In the genomic region with DNA sequence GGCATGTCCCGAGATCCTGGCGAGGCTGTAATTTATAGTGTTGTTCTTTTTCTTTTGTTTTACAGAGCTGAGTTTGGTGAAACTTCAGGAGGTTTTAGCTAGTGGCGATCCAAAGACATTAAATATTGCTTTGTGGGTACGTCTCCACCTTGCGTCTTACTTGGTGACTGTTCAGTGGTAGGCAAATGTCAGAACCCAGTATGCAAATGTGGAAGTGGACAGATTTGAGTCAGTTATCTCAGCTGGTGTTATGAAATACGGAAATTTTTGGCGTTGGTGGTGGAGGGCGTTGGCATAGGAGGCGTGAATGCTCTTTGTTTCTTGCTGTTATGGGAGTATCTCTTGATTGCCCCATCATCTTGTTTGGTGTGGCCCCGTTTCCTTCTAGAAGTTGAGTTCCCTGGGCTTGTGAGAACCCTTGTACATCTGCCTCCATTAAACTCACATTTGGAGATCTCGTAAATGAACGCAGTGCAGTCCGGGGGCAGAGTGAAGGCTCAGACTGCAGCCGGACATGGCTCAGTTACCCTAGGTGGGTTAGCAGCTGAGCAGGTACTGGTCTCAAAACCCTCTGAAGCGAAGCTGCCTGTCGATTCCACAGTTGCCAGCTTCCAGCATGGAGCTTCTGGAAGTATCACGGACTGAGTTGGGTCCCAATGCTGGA, we compare ENCODE assay signal across 9 cellular contexts. TPM values are rescaled to one million over a fixed set of nuclear protein-coding genes. Genes with fewer than 3 reads are reported as not detected.
DNase-seq lines count a peak whose midpoint lies in the region; ATAC-seq and TF ChIP-seq lines count a peak whose summit lies in the region.
"Had no signal": no experiment of that assay in that cellular context is flagged by ENCODE, and none has a peak within 500 bp of the region (broad histone marks: within the 10 kb centered on the region; RNA-seq: fewer than 3 reads in every experiment).

No MANE protein-coding gene starts in this region.

- TF ChIP-seq CTCF in hepatocyte (IDR thresholded peaks at IDR 0.05; ENCODE audit: poor library complexity) = no peak

- H3K4me1 ChIP-seq in hepatocyte (ENCODE audit: insufficient read depth) = peaks cover 19% of the 10 kb centered on the region

- H3K9me3 ChIP-seq in hepatocyte (ENCODE audit: low read depth) = no peaks in the 10 kb centered on the region
- H3K9me3 ChIP-seq: adrenal gland had no signal

- no peaks in the 10 kb centered on the region for H3K27me3 ChIP-seq in hepatocyte
- H3K27me3 ChIP-seq: adrenal gland had no signal

- DNase-seq in OCI-M1 (lab: John Stamatoyannopoulos, UW) (peak; percentile 54), hepatocyte (ENCODE audit: low spot score) (no peak), NCI-H2196 (lab: John Stamatoyannopoulos, UW; ENCODE audit: unreplicated experiment) (no peak), NCI-H128 (lab: John Stamatoyannopoulos, UW; ENCODE audit: unreplicated experiment) (no peak), NCI-H187 treated with DMSO at 0.1 percent for 48 hours (lab: John Stamatoyannopoulos, UW) (no peak), foreskin melanocyte (no peak)

- 86% methylated on average over 17 of the region's 17 CpGs for WGBS in hepatocyte (ENCODE audit: low lambda C conversion rate, missing lambda C conversion rate)

- peak overlapping the region; percentile 96 for H3K27ac ChIP-seq in hepatocyte

- no peaks in the 10 kb centered on the region for H3K36me3 ChIP-seq in hepatocyte (replicated peaks; ENCODE audit: insufficient read depth, low read depth)
- H3K36me3 ChIP-seq: adrenal gland had no signal

- ATAC-seq in GM18858 (IDR thresholded peaks at IDR 0.05; ENCODE audit: unreplicated experiment) (peak; percentile 77), HG02759 (IDR thresholded peaks at IDR 0.05; ENCODE audit: unreplicated experiment) (peak; percentile 69)

- no peak overlapping the region for H3K4me3 ChIP-seq in hepatocyte
- H3K4me3 ChIP-seq: adrenal gland had no signal

- peak overlapping the region; percentile 62 for H3K4me2 ChIP-seq in hepatocyte

- no peaks in the 10 kb centered on the region for H3K9me2 ChIP-seq in hepatocyte (replicated peaks; ENCODE audit: insufficient read depth)

- H4K20me1 ChIP-seq in hepatocyte (ENCODE audit: insufficient read depth, poor library complexity, severe bottlenecking) = no peaks in the 10 kb centered on the region

- peaks cover 66% of the 10 kb centered on the region for H3K79me2 ChIP-seq in hepatocyte

- no peak overlapping the region for H2AFZ ChIP-seq in hepatocyte

RNA-seq across cellular contexts. Expression of a gene that starts 39.9 kb away (rescaled TPM):
- total RNA-seq in hepatocyte = 16.4 and 21.0 TPM in 2 replicates
- polyA plus RNA-seq in hepatocyte = 7.5 and 9.3 TPM in 2 replicates
